21 cellular contexts compared by ENCODE assay signal in genomic region chr1:38222906-38223305, GRCh38.
"Had no signal": no experiment of that assay in that cellular context is flagged by ENCODE, and none has a peak within 500 bp of the region (broad histone marks: within the 10 kb centered on the region; RNA-seq: fewer than 3 reads in every experiment).

No MANE protein-coding gene starts in this region.

- DNase-seq: cortex of kidney; effector memory CD4-positive, alpha-beta T cell; foreskin fibroblast; heart left ventricle; hippocampal formation; mucosa of descending colon; natural killer cell; nucleus accumbens; ovary; right cardiac atrium; stimulated activated CD4-positive, alpha-beta T cell treated with anti-CD3 and anti-CD28 coated beads, Interleukin-4, amount 100 ng/mL, for 1 hour; stimulated activated CD8-positive, alpha-beta memory T cell treated with anti-CD3 and anti-CD28 coated beads, Interleukin-4, amount 100 ng/mL, for 48 hours; stimulated activated naive CD8-positive, alpha-beta T cell treated with anti-CD3 and anti-CD28 coated beads, Interleukin-15, Interleukin-2, amounts not matched to agents 100 U/mL and 50 U/mL, for 24 hours; thyroid gland; upper lobe of left lung had no signal

- H3K9me3 ChIP-seq: esophagus muscularis mucosa, heart left ventricle, mucosa of descending colon, ovary, suprapubic skin, thyroid gland, upper lobe of left lung, vagina had no signal

- H3K4me3 ChIP-seq: esophagus muscularis mucosa, heart left ventricle, mucosa of descending colon, neural progenitor cell, ovary, suprapubic skin, thyroid gland, upper lobe of left lung, vagina had no signal

- H3K27me3 ChIP-seq: neural progenitor cell, ovary, thyroid gland, upper lobe of left lung, vagina had no signal

- H3K4me2 ChIP-seq: neural progenitor cell had no signal

- H3K9ac ChIP-seq: neural progenitor cell had no signal

- H3K36me3 ChIP-seq: esophagus muscularis mucosa, heart left ventricle, neural progenitor cell, ovary, suprapubic skin, thyroid gland, upper lobe of left lung, vagina had no signal

- H3K27ac Mint-ChIP-seq: natural killer cell; neural progenitor cell; stimulated activated effector memory CD8-positive, alpha-beta T cell treated with anti-CD3 and anti-CD28 coated beads, Interleukin-12 subunit alpha, Interleukin-12 subunit beta, amount 100 ng/mL, for 72 hours had no signal

- H3K27ac ChIP-seq: epithelial cell of prostate, esophagus muscularis mucosa, heart left ventricle, neural progenitor cell, ovary, suprapubic skin, thyroid gland, upper lobe of left lung, vagina had no signal

- H3K4me3 Mint-ChIP-seq: natural killer cell; neural progenitor cell; stimulated activated effector memory CD8-positive, alpha-beta T cell treated with anti-CD3 and anti-CD28 coated beads, Interleukin-12 subunit alpha, Interleukin-12 subunit beta, amount 100 ng/mL, for 72 hours had no signal

- H2AFZ ChIP-seq: neural progenitor cell had no signal

- H3K4me1 Mint-ChIP-seq: natural killer cell had no signal

- H3K36me3 Mint-ChIP-seq: natural killer cell; neural progenitor cell; stimulated activated effector memory CD8-positive, alpha-beta T cell treated with anti-CD3 and anti-CD28 coated beads, Interleukin-12 subunit alpha, Interleukin-12 subunit beta, amount 100 ng/mL, for 72 hours had no signal

- H3K9me3 Mint-ChIP-seq: natural killer cell; neural progenitor cell; stimulated activated effector memory CD8-positive, alpha-beta T cell treated with anti-CD3 and anti-CD28 coated beads, Interleukin-12 subunit alpha, Interleukin-12 subunit beta, amount 100 ng/mL, for 72 hours had no signal

- ATAC-seq: heart left ventricle; mucosa of descending colon; natural killer cell; right cardiac atrium; stimulated activated effector memory CD8-positive, alpha-beta T cell treated with anti-CD3 and anti-CD28 coated beads, Interleukin-12 subunit alpha, Interleukin-12 subunit beta, amount 100 ng/mL, for 72 hours; stimulated activated naive CD8-positive, alpha-beta T cell treated with anti-CD3 and anti-CD28 coated beads, Interleukin-15, Interleukin-2, amounts not matched to agents 100 U/mL and 50 U/mL, for 24 hours had no signal

- H3K4me1 ChIP-seq: esophagus muscularis mucosa, heart left ventricle, suprapubic skin, thyroid gland, vagina had no signal
